Comparison of ENCODE assay signal across 16 cellular contexts in the genomic region with DNA sequence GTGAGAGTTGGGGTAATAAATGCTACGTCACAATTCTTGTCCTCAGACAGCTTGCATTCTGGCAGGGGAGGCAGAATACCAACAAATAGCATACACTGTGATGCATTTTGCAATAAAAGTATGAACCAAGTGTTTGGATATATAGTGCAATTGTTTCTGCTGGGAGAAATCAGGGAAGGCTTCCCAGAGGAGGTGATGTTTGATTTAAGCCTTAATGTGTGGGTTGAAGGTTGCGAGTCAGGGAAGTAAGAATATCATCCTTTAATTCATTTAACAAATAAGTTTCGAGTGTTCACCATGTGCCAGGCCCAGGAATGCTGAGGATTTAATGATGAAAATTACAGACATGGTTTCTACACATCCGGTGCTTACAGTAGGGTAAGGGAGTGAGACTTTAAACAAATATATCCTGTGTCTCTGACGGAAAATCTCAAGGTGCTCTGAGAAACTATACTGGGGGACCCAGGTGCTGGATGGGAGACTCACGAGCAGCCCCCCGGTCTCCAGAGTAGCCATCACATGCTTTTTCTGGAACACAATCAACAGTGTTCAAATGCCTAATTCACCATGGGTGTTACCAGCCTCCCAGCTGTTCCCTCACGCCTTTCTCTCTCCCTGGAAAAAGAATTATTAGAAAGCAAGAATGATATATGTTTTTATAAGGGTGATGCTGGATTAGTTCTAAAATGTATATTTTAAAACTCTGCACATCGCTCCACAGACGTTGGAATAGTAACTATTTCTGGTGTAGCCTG.
"Had no signal": no experiment of that assay in that cellular context is flagged by ENCODE, and none has a peak within 500 bp of the region (broad histone marks: within the 10 kb centered on the region; RNA-seq: fewer than 3 reads in every experiment).

No MANE protein-coding gene starts in this region.

- H3K9me3 ChIP-seq: colonic mucosa, suprapubic skin, upper lobe of left lung had no signal

- DNase-seq: activated CD4-positive, alpha-beta T cell treated with anti-CD3 and anti-CD28 coated beads, Interleukin-2, amount 10 ng/mL, durations not matched to agents 7 days and 5 days; activated CD8-positive, alpha-beta T cell treated with anti-CD3 and anti-CD28 coated beads, Interleukin-2, amount 10 ng/mL, durations not matched to agents 7 days and 5 days; activated naive CD4-positive, alpha-beta T cell treated with Interleukin-2 at 50 U/mL for 16 hours; activated naive CD8-positive, alpha-beta T cell treated with anti-CD3 and anti-CD28 coated beads, Interleukin-2, amount 10 ng/mL, durations not matched to agents 7 days and 5 days; activated T-cell treated with anti-CD3 and anti-CD28 coated beads, Interleukin-2, amount 50 U/mL, for 24 hours; brain microvascular endothelial cell; colonic mucosa; foreskin keratinocyte; glutamatergic neuron; islet precursor cell; left colon; occipital lobe; T-cell; upper lobe of left lung had no signal

- ATAC-seq: activated CD8-positive, alpha-beta T cell treated with anti-CD3 and anti-CD28 coated beads, Interleukin-2, amount 10 ng/mL, durations not matched to agents 7 days and 5 days; foreskin keratinocyte; left colon had no signal

- H3K4me3 ChIP-seq: colonic mucosa, skin epidermis, suprapubic skin, upper lobe of left lung had no signal

- H3K4me1 ChIP-seq: foreskin keratinocyte had no signal

- H3K36me3 ChIP-seq: brain microvascular endothelial cell, colonic mucosa, suprapubic skin had no signal

- H3K27ac ChIP-seq: brain microvascular endothelial cell, colonic mucosa, foreskin keratinocyte had no signal

- H3K27me3 ChIP-seq: brain microvascular endothelial cell, colonic mucosa, foreskin keratinocyte, suprapubic skin, upper lobe of left lung had no signal
